8 cellular contexts compared by ENCODE assay signal in the genomic region with DNA sequence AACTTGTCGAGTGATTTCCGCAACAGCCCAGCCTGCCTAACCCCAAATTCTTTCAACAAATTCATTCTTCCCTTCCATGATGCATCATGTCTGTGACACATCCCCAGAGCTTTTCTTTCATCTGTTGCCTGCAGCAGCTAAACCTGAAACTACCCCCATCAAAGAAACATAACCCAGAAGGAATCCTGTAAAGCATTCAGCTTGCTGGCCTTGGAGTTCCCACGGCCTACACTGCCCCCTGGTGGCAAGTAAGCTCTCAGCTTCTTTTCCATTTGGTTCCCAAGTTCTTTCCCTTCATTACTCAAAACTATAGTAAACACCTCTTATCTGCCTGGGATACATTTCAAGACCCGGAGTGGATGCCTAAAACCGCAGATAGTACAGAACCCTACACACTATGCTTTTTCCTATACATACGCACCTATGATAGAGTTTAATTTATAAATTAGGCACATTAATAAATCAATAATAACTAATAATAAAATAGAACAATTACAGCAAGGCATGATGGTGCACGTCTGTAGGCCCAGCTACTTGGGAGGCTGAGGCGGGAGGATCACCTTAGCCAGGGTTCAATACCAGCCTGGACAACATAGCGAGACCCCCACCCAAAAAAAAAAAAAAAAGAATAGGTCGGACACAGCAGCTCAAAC. TPM values are rescaled to one million over a fixed set of nuclear protein-coding genes. Genes with fewer than 3 reads are reported as not detected.
DNase-seq lines count a peak whose midpoint lies in the region; ATAC-seq and TF ChIP-seq lines count a peak whose summit lies in the region.

No MANE protein-coding gene starts in this region.

- H3K9me3 ChIP-seq in psoas muscle, result no peaks in the 10 kb centered on the region

- ATAC-seq in Right ventricle myocardium superior (ENCODE audit: poor library complexity), result peak; percentile 74
- peak; percentile 85 to 92 (median 92) for ATAC-seq in psoas muscle
- no peak for ATAC-seq in GM21723 (IDR thresholded peaks at IDR 0.05; ENCODE audit: unreplicated experiment)
- no peak for ATAC-seq in GM19467 (IDR thresholded peaks at IDR 0.05; ENCODE audit: unreplicated experiment)

- H3K36me3 Mint-ChIP-seq in activated naive CD8-positive, alpha-beta T cell treated with anti-CD3 and anti-CD28 coated beads for 36 hours, result peaks cover 5% of the 10 kb centered on the region

- no peak overlapping the region for H3K27ac ChIP-seq in psoas muscle

- WGBS in psoas muscle, 3 donors, result 52 to 58% (median 54%) methylated on average over 10 of the region's 10 CpGs

- peaks cover 22% of the 10 kb centered on the region for H3K4me1 Mint-ChIP-seq in activated naive CD8-positive, alpha-beta T cell treated with anti-CD3 and anti-CD28 coated beads for 36 hours

- H3K27me3 ChIP-seq in psoas muscle (ENCODE audit: insufficient read depth in 3 of 3, low read length in 2 of 3), result no peaks in the 10 kb centered on the region

- peak; percentile 94 for TF ChIP-seq CTCF in psoas muscle (IDR thresholded peaks at IDR 0.05)

- no peak overlapping the region for H3K4me3 ChIP-seq in psoas muscle

- no peaks in the 10 kb centered on the region for H3K27me3 Mint-ChIP-seq in activated naive CD8-positive, alpha-beta T cell treated with anti-CD3 and anti-CD28 coated beads for 36 hours

- no peak overlapping the region for H3K4me3 Mint-ChIP-seq in activated naive CD8-positive, alpha-beta T cell treated with anti-CD3 and anti-CD28 coated beads for 36 hours

- peak overlapping the region; percentile 68 for H3K27ac Mint-ChIP-seq in activated naive CD8-positive, alpha-beta T cell treated with anti-CD3 and anti-CD28 coated beads for 36 hours

- H3K9me3 Mint-ChIP-seq in activated naive CD8-positive, alpha-beta T cell treated with anti-CD3 and anti-CD28 coated beads for 36 hours, result no peaks in the 10 kb centered on the region

- peaks cover 0 to 5% of the 10 kb centered on the region in 2 donors for H3K36me3 ChIP-seq in psoas muscle (ENCODE audit: insufficient read depth in 1 of 2, low read depth in 1 of 2)

- no peaks in the 10 kb centered on the region for H3K4me1 ChIP-seq in psoas muscle

- peak; percentile 78 for DNase-seq in GM04503 (ENCODE audit: low read depth)
- peak; percentile 51 to 86 (median 86) for DNase-seq in NCI-H1417 (lab: John Stamatoyannopoulos, UW)
- DNase-seq in SW480 (ENCODE audit: low spot score), result peak; percentile 91
- peak; percentile 73 for DNase-seq in activated naive CD8-positive, alpha-beta T cell treated with anti-CD3 and anti-CD28 coated beads for 36 hours
- peak; percentile 82 for DNase-seq in Right ventricle myocardium superior
- DNase-seq in psoas muscle, result peak; percentile 72 to 87

- intact Hi-C loops in Right ventricle myocardium superior (cut with DNase I), result loop anchor here (2.0 kb wide), 1 partner anchor 73 kb away; no protein-coding TSS in a partner anchor
- intact Hi-C loops in psoas muscle (cut with DNase I), result loop anchor here (1.0 kb wide), 1 partner anchor 72 kb away; no protein-coding TSS in a partner anchor

RNA-seq across cellular contexts. Expression of a gene that starts 7.4 kb away (rescaled TPM):
- 10 to 100 TPM; 41.5 to 44.8 TPM for total RNA-seq in activated naive CD8-positive, alpha-beta T cell treated with anti-CD3 and anti-CD28 coated beads for 36 hours
- 14.7 TPM for total RNA-seq in Right ventricle myocardium superior
- total RNA-seq in psoas muscle, result 10 to 100 TPM; 13.0 to 20.9 (median 16.6) TPM
- polyA plus RNA-seq in psoas muscle, result 10 to 100 TPM; 18.5 to 22.8 (median 20.3) TPM

RNA-seq across cellular contexts. Expression of a gene that starts 13.4 kb away (rescaled TPM):
- total RNA-seq in activated naive CD8-positive, alpha-beta T cell treated with anti-CD3 and anti-CD28 coated beads for 36 hours, result 1 to 10 TPM; 2.0 to 2.2 TPM
- total RNA-seq in Right ventricle myocardium superior, result 1.5 TPM
- total RNA-seq in psoas muscle, result 1 to 10 TPM in 3 of 4 donors, under 1 TPM in 1; 0.40 to 1.6 (median 1.2) TPM
- 1 to 10 TPM in 1 of 3 donors, under 1 TPM in 2; 0.23 to 1.1 (median 0.35) TPM for polyA plus RNA-seq in psoas muscle

RNA-seq across cellular contexts. Expression of a gene that starts 15.0 kb away (rescaled TPM):
- total RNA-seq in activated naive CD8-positive, alpha-beta T cell treated with anti-CD3 and anti-CD28 coated beads for 36 hours, result 10 to 100 TPM; 12.7 to 13.1 TPM
- 6.2 TPM for total RNA-seq in Right ventricle myocardium superior
- 1 to 10 TPM; 3.1 to 5.7 (median 4.5) TPM for total RNA-seq in psoas muscle
- polyA plus RNA-seq in psoas muscle, result 1 to 10 TPM; 2.0 to 4.7 (median 3.2) TPM

RNA-seq across cellular contexts. Expression of a gene that starts 54.2 kb away (rescaled TPM):
- 1 to 10 TPM; 5.2 to 5.3 TPM for total RNA-seq in activated naive CD8-positive, alpha-beta T cell treated with anti-CD3 and anti-CD28 coated beads for 36 hours
- total RNA-seq in Right ventricle myocardium superior (0.16 TPM), psoas muscle (not detected)
- polyA plus RNA-seq in psoas muscle, result under 1 TPM in 2 of 3 donors, not detected in 1; 0.12 to 0.26 TPM

RNA-seq across cellular contexts. Expression of a gene that starts 55.8 kb away (rescaled TPM):
- 10 to 100 TPM; 35.4 to 36.8 TPM for total RNA-seq in activated naive CD8-positive, alpha-beta T cell treated with anti-CD3 and anti-CD28 coated beads for 36 hours
- total RNA-seq in Right ventricle myocardium superior (12.4 TPM), psoas muscle (10 to 100 TPM; 12.7 to 22.1 (median 14.8) TPM)
- polyA plus RNA-seq in psoas muscle, result 10 to 100 TPM; 13.5 to 21.6 (median 14.1) TPM

Comparison
In these comparisons a context has a peak if more than half of its experiments do, and no peak if none do; other contexts are left out.
1. ATAC-seq: peak in Right ventricle myocardium superior (single experiment) and psoas muscle (4 of 4); none in GM21723 (single experiment) and GM19467 (single experiment).
2. Peak in every context shown above with its lines, with median percentiles within 50 percentile points of each other: DNase-seq.